1 cellular context compared by ENCODE assay signal in the genomic region with DNA sequence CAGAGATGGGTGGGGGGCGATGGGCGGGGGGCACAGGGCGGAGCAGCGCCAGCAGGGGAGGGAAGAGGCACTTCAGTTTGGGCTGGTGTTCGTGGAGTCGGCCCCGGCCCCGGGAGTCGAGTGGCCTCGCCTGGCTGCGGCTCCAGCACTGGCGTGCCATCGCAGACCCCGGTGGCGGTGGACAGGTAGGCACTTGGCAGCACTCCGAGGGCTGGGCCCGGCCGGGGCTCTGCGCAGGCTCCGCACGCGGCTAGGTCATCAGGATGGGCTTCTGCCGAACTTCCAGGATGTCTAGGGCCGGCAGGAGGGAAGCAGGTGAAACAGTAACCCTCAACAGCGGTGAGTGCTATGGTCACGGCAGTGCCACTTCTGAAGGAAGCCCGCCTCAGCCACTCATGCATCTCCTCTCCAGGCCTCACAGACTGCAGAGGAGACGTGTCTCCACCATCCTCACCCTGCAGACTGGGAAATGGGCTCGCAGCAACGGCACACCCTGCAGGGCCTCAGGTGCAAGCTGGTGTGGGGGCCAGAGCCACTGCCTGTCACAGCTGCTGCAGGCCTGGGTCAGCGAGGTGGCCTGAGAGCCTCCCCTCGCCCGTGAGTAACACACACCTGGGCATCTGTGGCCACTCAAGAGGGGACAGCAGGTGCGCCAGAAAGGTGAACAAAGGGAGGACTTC.
TF ChIP-seq lines count a peak whose summit lies in the region.

No MANE protein-coding gene starts in this region.

TF ChIP-seq in H1, 55 proteins besides CTCF, POLR2A, EP300 and RAD21:
- no peak for TF ChIP-seq CEBPB (IDR thresholded peaks at IDR 0.05; ENCODE audit: low read depth, low read length)
- TF ChIP-seq CBX5 (IDR thresholded peaks at IDR 0.05; ENCODE audit: low read depth, low read length), result no peak
